Comparison of ENCODE assay signal across 1 cellular context in the genomic region with DNA sequence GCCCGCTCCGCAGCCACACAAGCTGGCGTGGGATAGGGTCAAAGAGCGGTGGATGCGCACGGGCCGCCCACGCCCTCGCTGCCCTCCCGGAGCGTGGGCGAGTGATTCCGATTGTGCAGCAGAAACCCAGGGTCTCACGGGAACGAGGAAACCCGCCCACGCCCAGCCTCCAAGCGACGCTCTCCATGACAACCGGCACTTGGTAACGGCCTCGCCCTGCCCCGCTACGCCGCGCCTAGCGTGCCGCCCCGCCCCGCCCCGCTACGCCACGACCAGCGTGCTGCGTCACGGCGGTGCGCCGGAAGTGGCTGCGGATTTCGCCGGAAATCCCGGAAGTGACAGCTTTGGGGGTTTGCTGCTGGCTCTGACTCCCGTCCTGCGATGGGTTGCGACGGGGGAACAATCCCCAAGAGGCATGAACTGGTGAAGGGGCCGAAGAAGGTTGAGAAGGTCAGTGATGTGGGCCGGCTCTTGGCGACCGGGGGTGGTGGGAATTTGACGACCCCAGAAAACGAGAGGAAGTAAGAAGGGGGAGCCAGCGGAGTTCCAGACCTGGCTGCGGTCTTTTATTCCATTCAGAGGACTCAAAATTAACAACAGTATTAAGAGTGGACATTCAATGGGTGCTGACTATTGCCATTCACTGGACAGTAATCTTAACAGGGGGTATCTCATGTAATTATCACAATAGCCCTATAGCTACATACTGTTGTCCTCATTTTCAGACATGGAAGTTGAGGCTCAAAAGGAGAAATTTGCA.
TF ChIP-seq lines count a peak whose summit lies in the region.

A gene with protein sequence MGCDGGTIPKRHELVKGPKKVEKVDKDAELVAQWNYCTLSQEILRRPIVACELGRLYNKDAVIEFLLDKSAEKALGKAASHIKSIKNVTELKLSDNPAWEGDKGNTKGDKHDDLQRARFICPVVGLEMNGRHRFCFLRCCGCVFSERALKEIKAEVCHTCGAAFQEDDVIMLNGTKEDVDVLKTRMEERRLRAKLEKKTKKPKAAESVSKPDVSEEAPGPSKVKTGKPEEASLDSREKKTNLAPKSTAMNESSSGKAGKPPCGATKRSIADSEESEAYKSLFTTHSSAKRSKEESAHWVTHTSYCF (plus strand): TSS at position 311 of the 760 bp plus-strand sequence. CDS start 71 bp downstream, at position 382.

TF ChIP-seq in HepG2, 621 proteins besides CTCF, POLR2A, EP300 and RAD21 (continued from another document and continues in another):
- TF ChIP-seq, protein P1, sequence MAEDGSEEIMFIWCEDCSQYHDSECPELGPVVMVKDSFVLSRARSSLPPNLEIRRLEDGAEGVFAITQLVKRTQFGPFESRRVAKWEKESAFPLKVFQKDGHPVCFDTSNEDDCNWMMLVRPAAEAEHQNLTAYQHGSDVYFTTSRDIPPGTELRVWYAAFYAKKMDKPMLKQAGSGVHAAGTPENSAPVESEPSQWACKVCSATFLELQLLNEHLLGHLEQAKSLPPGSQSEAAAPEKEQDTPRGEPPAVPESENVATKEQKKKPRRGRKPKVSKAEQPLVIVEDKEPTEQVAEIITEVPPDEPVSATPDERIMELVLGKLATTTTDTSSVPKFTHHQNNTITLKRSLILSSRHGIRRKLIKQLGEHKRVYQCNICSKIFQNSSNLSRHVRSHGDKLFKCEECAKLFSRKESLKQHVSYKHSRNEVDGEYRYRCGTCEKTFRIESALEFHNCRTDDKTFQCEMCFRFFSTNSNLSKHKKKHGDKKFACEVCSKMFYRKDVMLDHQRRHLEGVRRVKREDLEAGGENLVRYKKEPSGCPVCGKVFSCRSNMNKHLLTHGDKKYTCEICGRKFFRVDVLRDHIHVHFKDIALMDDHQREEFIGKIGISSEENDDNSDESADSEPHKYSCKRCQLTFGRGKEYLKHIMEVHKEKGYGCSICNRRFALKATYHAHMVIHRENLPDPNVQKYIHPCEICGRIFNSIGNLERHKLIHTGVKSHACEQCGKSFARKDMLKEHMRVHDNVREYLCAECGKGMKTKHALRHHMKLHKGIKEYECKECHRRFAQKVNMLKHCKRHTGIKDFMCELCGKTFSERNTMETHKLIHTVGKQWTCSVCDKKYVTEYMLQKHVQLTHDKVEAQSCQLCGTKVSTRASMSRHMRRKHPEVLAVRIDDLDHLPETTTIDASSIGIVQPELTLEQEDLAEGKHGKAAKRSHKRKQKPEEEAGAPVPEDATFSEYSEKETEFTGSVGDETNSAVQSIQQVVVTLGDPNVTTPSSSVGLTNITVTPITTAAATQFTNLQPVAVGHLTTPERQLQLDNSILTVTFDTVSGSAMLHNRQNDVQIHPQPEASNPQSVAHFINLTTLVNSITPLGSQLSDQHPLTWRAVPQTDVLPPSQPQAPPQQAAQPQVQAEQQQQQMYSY (CRISPR knock-in tag; IDR thresholded peaks at IDR 0.05) = peak; percentile 87
- no peak for TF ChIP-seq NBN (conservative IDR thresholded peaks at IDR 0.05)
- TF ChIP-seq MTF1 (CRISPR knock-in tag; IDR thresholded peaks at IDR 0.05) = 0 out of 2 replicates have a peak, but pooled peaks have one; percentile 73
- TF ChIP-seq JARID2 (CRISPR knock-in tag; IDR thresholded peaks at IDR 0.05; ENCODE audit: insufficient replicate concordance) = no peak
- no peak for TF ChIP-seq THYN1 (CRISPR knock-in tag; IDR thresholded peaks at IDR 0.05; ENCODE audit: borderline replicate concordance, low read depth)
- peak; percentile 93; the same call in 1 of the 2 replicates for TF ChIP-seq ZBTB25 (CRISPR knock-in tag; IDR thresholded peaks at IDR 0.05)
- TF ChIP-seq TCF7L2 (IDR thresholded peaks at IDR 0.05; ENCODE audit: low read depth, low read length) = no peak
- TF ChIP-seq FOSL2 (CRISPR knock-in tag; IDR thresholded peaks at IDR 0.05) = peak; percentile 79
- TF ChIP-seq ZMYM4 (CRISPR knock-in tag; IDR thresholded peaks at IDR 0.05) = peak; percentile 99
- TF ChIP-seq ZNF790 (CRISPR knock-in tag; IDR thresholded peaks at IDR 0.05; ENCODE audit: borderline replicate concordance) = no peak
- no peak for TF ChIP-seq HES4 (CRISPR knock-in tag; IDR thresholded peaks at IDR 0.05; ENCODE audit: borderline replicate concordance)
- peak; percentile 95 for TF ChIP-seq ZNF891 (CRISPR knock-in tag; IDR thresholded peaks at IDR 0.05)
- peak; percentile 99 for TF ChIP-seq KDM5A (IDR thresholded peaks at IDR 0.05; ENCODE audit: borderline replicate concordance, low read length)
- no peak for TF ChIP-seq PBX2 (CRISPR knock-in tag; IDR thresholded peaks at IDR 0.05)
- TF ChIP-seq PAX8 (CRISPR knock-in tag; IDR thresholded peaks at IDR 0.05; ENCODE audit: borderline replicate concordance) = no peak
- TF ChIP-seq ZNF430 (CRISPR knock-in tag; IDR thresholded peaks at IDR 0.05) = peak; percentile 95
- TF ChIP-seq ZNF34 (CRISPR knock-in tag; IDR thresholded peaks at IDR 0.05; ENCODE audit: borderline replicate concordance) = peak; percentile 82; the same call in 1 of the 2 replicates
- TF ChIP-seq SRY (CRISPR knock-in tag; IDR thresholded peaks at IDR 0.05) = 0 out of 2 replicates have a peak, but pooled peaks have one; percentile 47
- TF ChIP-seq MNT (IDR thresholded peaks at IDR 0.05) = peak; percentile 84
- TF ChIP-seq ZBTB33 (CRISPR knock-in tag; IDR thresholded peaks at IDR 0.05) = peak; percentile 80
- TF ChIP-seq ZNF136 (CRISPR knock-in tag; IDR thresholded peaks at IDR 0.05; ENCODE audit: low read depth) = peak; percentile 78; the same call in 1 of the 2 replicates
- TF ChIP-seq GABPA (IDR thresholded peaks at IDR 0.05; ENCODE audit: low read depth, low read length) = peak; percentile 97
- peak; percentile 94 for TF ChIP-seq GABPA (CRISPR knock-in tag; IDR thresholded peaks at IDR 0.05; ENCODE audit: low read depth)
- TF ChIP-seq RARG (CRISPR knock-in tag; IDR thresholded peaks at IDR 0.05; ENCODE audit: low read depth) = no peak
- TF ChIP-seq HMGA1 (CRISPR knock-in tag; conservative IDR thresholded peaks at IDR 0.05) = no peak
- TF ChIP-seq ZNF564 (CRISPR knock-in tag; IDR thresholded peaks at IDR 0.05) = 0 out of 2 replicates have a peak, but pooled peaks have one; percentile 32
- TF ChIP-seq AFF4 (CRISPR knock-in tag; IDR thresholded peaks at IDR 0.05) = no peak
- no peak for TF ChIP-seq ZKSCAN5 (CRISPR knock-in tag; IDR thresholded peaks at IDR 0.05)
- TF ChIP-seq RELA (CRISPR knock-in tag; IDR thresholded peaks at IDR 0.05) = peak; percentile 93; the same call in 1 of the 2 replicates
- TF ChIP-seq ZNF256 (CRISPR knock-in tag; conservative IDR thresholded peaks at IDR 0.05) = peak; percentile 84; the same call in 1 of the 2 replicates
- TF ChIP-seq ZNF883 (CRISPR knock-in tag; IDR thresholded peaks at IDR 0.05; ENCODE audit: not compliant biosample characterization) = peak; percentile 97
- no peak for TF ChIP-seq NPAS2 (CRISPR knock-in tag; IDR thresholded peaks at IDR 0.05; ENCODE audit: borderline replicate concordance)
- TF ChIP-seq CCDC6 (CRISPR knock-in tag; IDR thresholded peaks at IDR 0.05) = peak; percentile 67
- TF ChIP-seq, protein P2, sequence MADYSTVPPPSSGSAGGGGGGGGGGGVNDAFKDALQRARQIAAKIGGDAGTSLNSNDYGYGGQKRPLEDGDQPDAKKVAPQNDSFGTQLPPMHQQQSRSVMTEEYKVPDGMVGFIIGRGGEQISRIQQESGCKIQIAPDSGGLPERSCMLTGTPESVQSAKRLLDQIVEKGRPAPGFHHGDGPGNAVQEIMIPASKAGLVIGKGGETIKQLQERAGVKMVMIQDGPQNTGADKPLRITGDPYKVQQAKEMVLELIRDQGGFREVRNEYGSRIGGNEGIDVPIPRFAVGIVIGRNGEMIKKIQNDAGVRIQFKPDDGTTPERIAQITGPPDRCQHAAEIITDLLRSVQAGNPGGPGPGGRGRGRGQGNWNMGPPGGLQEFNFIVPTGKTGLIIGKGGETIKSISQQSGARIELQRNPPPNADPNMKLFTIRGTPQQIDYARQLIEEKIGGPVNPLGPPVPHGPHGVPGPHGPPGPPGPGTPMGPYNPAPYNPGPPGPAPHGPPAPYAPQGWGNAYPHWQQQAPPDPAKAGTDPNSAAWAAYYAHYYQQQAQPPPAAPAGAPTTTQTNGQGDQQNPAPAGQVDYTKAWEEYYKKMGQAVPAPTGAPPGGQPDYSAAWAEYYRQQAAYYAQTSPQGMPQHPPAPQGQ (CRISPR knock-in tag; IDR thresholded peaks at IDR 0.05; ENCODE audit: borderline replicate concordance) = no peak; the same call in 1 of the 2 replicates
- TF ChIP-seq GLI4 (CRISPR knock-in tag; IDR thresholded peaks at IDR 0.05; ENCODE audit: borderline replicate concordance) = peak; percentile 79; the same call in 1 of the 2 replicates
- no peak for TF ChIP-seq ZNF101 (CRISPR knock-in tag; IDR thresholded peaks at IDR 0.05; ENCODE audit: borderline replicate concordance, low read depth)
- TF ChIP-seq, protein P3, sequence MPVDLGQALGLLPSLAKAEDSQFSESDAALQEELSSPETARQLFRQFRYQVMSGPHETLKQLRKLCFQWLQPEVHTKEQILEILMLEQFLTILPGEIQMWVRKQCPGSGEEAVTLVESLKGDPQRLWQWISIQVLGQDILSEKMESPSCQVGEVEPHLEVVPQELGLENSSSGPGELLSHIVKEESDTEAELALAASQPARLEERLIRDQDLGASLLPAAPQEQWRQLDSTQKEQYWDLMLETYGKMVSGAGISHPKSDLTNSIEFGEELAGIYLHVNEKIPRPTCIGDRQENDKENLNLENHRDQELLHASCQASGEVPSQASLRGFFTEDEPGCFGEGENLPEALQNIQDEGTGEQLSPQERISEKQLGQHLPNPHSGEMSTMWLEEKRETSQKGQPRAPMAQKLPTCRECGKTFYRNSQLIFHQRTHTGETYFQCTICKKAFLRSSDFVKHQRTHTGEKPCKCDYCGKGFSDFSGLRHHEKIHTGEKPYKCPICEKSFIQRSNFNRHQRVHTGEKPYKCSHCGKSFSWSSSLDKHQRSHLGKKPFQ (CRISPR knock-in tag; IDR thresholded peaks at IDR 0.05; ENCODE audit: insufficient replicate concordance) = peak; percentile 65
- TF ChIP-seq ZNF326 (CRISPR knock-in tag; IDR thresholded peaks at IDR 0.05; ENCODE audit: borderline replicate concordance) = no peak
- TF ChIP-seq REXO4 (CRISPR knock-in tag; IDR thresholded peaks at IDR 0.05; ENCODE audit: borderline replicate concordance) = no peak
- TF ChIP-seq ELF3 (CRISPR knock-in tag; IDR thresholded peaks at IDR 0.05) = peak; percentile 96
